9 cellular contexts compared by ENCODE assay signal in genomic region chr12:111428081-111428727, GRCh38. TPM values are rescaled to one million over a fixed set of nuclear protein-coding genes. Genes with fewer than 3 reads are reported as not detected.
DNase-seq lines count a peak whose midpoint lies in the region; ATAC-seq and TF ChIP-seq lines count a peak whose summit lies in the region.
"Had no signal": no experiment of that assay in that cellular context is flagged by ENCODE, and none has a peak within 500 bp of the region (broad histone marks: within the 10 kb centered on the region; RNA-seq: fewer than 3 reads in every experiment).

No MANE protein-coding gene starts in this region.

- no peaks in the 10 kb centered on the region for H3K27me3 Mint-ChIP-seq in activated CD8-positive, alpha-beta memory T cell treated with anti-CD3 and anti-CD28 coated beads, Interleukin-2, amount 10 ng/mL, durations not matched to agents 7 days and 5 days
- no peaks in the 10 kb centered on the region for H3K27me3 Mint-ChIP-seq in activated CD8-positive, alpha-beta T cell treated with anti-CD3 and anti-CD28 coated beads, Interleukin-2, amount 10 ng/mL, durations not matched to agents 7 days and 5 days (ENCODE audit: low read depth)

- ATAC-seq in activated CD8-positive, alpha-beta memory T cell treated with anti-CD3 and anti-CD28 coated beads, Interleukin-2, amount 10 ng/mL, durations not matched to agents 7 days and 5 days = no peak
- ATAC-seq in activated CD8-positive, alpha-beta T cell treated with anti-CD3 and anti-CD28 coated beads, Interleukin-2, amount 10 ng/mL, durations not matched to agents 7 days and 5 days = peak; percentile 1
- ATAC-seq in GM18517 (IDR thresholded peaks at IDR 0.05; ENCODE audit: unreplicated experiment) (no peak), GM21619 (IDR thresholded peaks at IDR 0.05; ENCODE audit: unreplicated experiment) (no peak)

- TF ChIP-seq CTCF in right atrium auricular region (IDR thresholded peaks at IDR 0.05) (no peak), stomach (IDR thresholded peaks at IDR 0.05) (no peak), GM13977 (IDR thresholded peaks at IDR 0.05; ENCODE audit: extremely low read depth, insufficient read depth, missing control alignments) (no peak)

- H3K27me3 ChIP-seq in right atrium auricular region = no peaks in the 10 kb centered on the region
- no peaks in the 10 kb centered on the region for H3K27me3 ChIP-seq in stomach

- TF ChIP-seq EP300 in stomach (IDR thresholded peaks at IDR 0.05) = no peak

- DNase-seq in activated CD8-positive, alpha-beta memory T cell treated with anti-CD3 and anti-CD28 coated beads, Interleukin-2, amount 10 ng/mL, durations not matched to agents 7 days and 5 days = peak; percentile 40
- DNase-seq in activated CD8-positive, alpha-beta memory T cell treated with anti-CD3 and anti-CD28 coated beads, Interleukin-2, amount 50 U/mL, for 48 hours = no peak
- DNase-seq in activated CD8-positive, alpha-beta T cell treated with anti-CD3 and anti-CD28 coated beads, Interleukin-2, amount 10 ng/mL, durations not matched to agents 7 days and 5 days = no peak
- DNase-seq in right atrium auricular region (ENCODE audit: low spot score) (no peak), stomach (no peak), GM13977 (ENCODE audit: low spot score) (no peak)

- peak overlapping the region; percentile 60 to 86 for H3K27ac ChIP-seq in right atrium auricular region
- peak overlapping the region; percentile 44 to 83 (median 78) for H3K27ac ChIP-seq in stomach
- H3K27ac ChIP-seq: prostate gland had no signal

- H3K4me1 ChIP-seq in right atrium auricular region (peaks cover 0 to 92% of the 10 kb centered on the region in 2 donors), stomach (peaks cover 29 to 92% (median 67%) of the 10 kb centered on the region in 4 donors)
- H3K4me1 ChIP-seq: prostate gland had no signal

- intact Hi-C loops in stomach (cut with DNase I; ENCODE audit: low total_unique reads) = no loop called here

- H3K9me3 ChIP-seq in right atrium auricular region (no peaks in the 10 kb centered on the region), stomach (no peaks in the 10 kb centered on the region)
- H3K9me3 ChIP-seq: prostate gland had no signal

- H3K36me3 ChIP-seq in right atrium auricular region = no peaks in the 10 kb centered on the region
- H3K36me3 ChIP-seq in stomach = no peaks in the 10 kb centered on the region
- H3K36me3 ChIP-seq: prostate gland had no signal

- H3K27ac Mint-ChIP-seq in activated CD8-positive, alpha-beta memory T cell treated with anti-CD3 and anti-CD28 coated beads, Interleukin-2, amount 10 ng/mL, durations not matched to agents 7 days and 5 days = peak overlapping the region; percentile 75
- peak overlapping the region; percentile 92 for H3K27ac Mint-ChIP-seq in activated CD8-positive, alpha-beta T cell treated with anti-CD3 and anti-CD28 coated beads, Interleukin-2, amount 10 ng/mL, durations not matched to agents 7 days and 5 days

- H3K9me3 Mint-ChIP-seq in activated CD8-positive, alpha-beta memory T cell treated with anti-CD3 and anti-CD28 coated beads, Interleukin-2, amount 10 ng/mL, durations not matched to agents 7 days and 5 days (ENCODE audit: low read depth) = no peaks in the 10 kb centered on the region
- no peaks in the 10 kb centered on the region for H3K9me3 Mint-ChIP-seq in activated CD8-positive, alpha-beta T cell treated with anti-CD3 and anti-CD28 coated beads, Interleukin-2, amount 10 ng/mL, durations not matched to agents 7 days and 5 days (ENCODE audit: insufficient read depth)

- H3K4me1 Mint-ChIP-seq in activated CD8-positive, alpha-beta memory T cell treated with anti-CD3 and anti-CD28 coated beads, Interleukin-2, amount 10 ng/mL, durations not matched to agents 7 days and 5 days = peaks cover 84% of the 10 kb centered on the region
- peaks cover 89% of the 10 kb centered on the region for H3K4me1 Mint-ChIP-seq in activated CD8-positive, alpha-beta T cell treated with anti-CD3 and anti-CD28 coated beads, Interleukin-2, amount 10 ng/mL, durations not matched to agents 7 days and 5 days (ENCODE audit: low read depth)

- in situ Hi-C loops in GM13977 (cut with MboI; ENCODE audit: low pct_unique_long_range_greater_than_20kb, low sequenced_read_pairs, unreplicated experiment) = no loop called here

- CTCF ChIA-PET in activated CD8-positive, alpha-beta memory T cell treated with anti-CD3 and anti-CD28 coated beads, Interleukin-2, amount 10 ng/mL, durations not matched to agents 7 days and 5 days (lab: Charles Lee) = interaction anchor here (0.9 to 4.3 kb wide), 8 partner anchors 15 to 102 kb away, joined by 3 to 31 read pairs (median 7); partner anchors contain the start of gene SH2B3
- CTCF ChIA-PET in activated CD8-positive, alpha-beta T cell treated with anti-CD3 and anti-CD28 coated beads, Interleukin-2, amount 10 ng/mL, durations not matched to agents 7 days and 5 days (lab: Charles Lee) = interaction anchor here (0.9 to 13.8 kb wide), 5 partner anchors 16 to 30 kb away, joined by 4 to 170 read pairs (median 8); no protein-coding TSS in a partner anchor

- TF ChIP-seq POLR2A in stomach (IDR thresholded peaks at IDR 0.05) = no peak

- no peak overlapping the region for H3K4me3 ChIP-seq in right atrium auricular region
- H3K4me3 ChIP-seq in stomach = peak overlapping the region in 1 of 4 donors; percentile 2
- H3K4me3 ChIP-seq: prostate gland had no signal

- POLR2A ChIA-PET in activated CD8-positive, alpha-beta T cell treated with anti-CD3 and anti-CD28 coated beads, Interleukin-2, amount 10 ng/mL, durations not matched to agents 7 days and 5 days (lab: Charles Lee) = interaction anchor here (1.6 to 1.9 kb wide), 2 partner anchors 22 to 23 kb away, joined by 4 to 7 read pairs; partner anchors contain the start of gene SH2B3

- H3K36me3 Mint-ChIP-seq in activated CD8-positive, alpha-beta memory T cell treated with anti-CD3 and anti-CD28 coated beads, Interleukin-2, amount 10 ng/mL, durations not matched to agents 7 days and 5 days = peaks cover 13% of the 10 kb centered on the region
- H3K36me3 Mint-ChIP-seq in activated CD8-positive, alpha-beta T cell treated with anti-CD3 and anti-CD28 coated beads, Interleukin-2, amount 10 ng/mL, durations not matched to agents 7 days and 5 days (ENCODE audit: low read depth) = peaks cover 51% of the 10 kb centered on the region

- H3K4me3 Mint-ChIP-seq in activated CD8-positive, alpha-beta memory T cell treated with anti-CD3 and anti-CD28 coated beads, Interleukin-2, amount 10 ng/mL, durations not matched to agents 7 days and 5 days = no peak overlapping the region
- H3K4me3 Mint-ChIP-seq in activated CD8-positive, alpha-beta T cell treated with anti-CD3 and anti-CD28 coated beads, Interleukin-2, amount 10 ng/mL, durations not matched to agents 7 days and 5 days = peak overlapping the region; percentile 71

- WGBS in stomach, 5 donors = 79 to 91% (median 85%) methylated on average over 3 to 9 of the region's 9 CpGs

RNA-seq across cellular contexts. Expression of gene SH2B3, which starts 22.5 kb away (rescaled TPM):
- total RNA-seq in activated CD8-positive, alpha-beta memory T cell treated with anti-CD3 and anti-CD28 coated beads, Interleukin-2, amount 10 ng/mL, durations not matched to agents 7 days and 5 days = 10 to 100 TPM; 24.9 to 51.3 TPM
- total RNA-seq in activated CD8-positive, alpha-beta T cell treated with anti-CD3 and anti-CD28 coated beads, Interleukin-2, amount 10 ng/mL, durations not matched to agents 7 days and 5 days = 10 to 100 TPM; 49.9 to 50.9 TPM
- total RNA-seq in right atrium auricular region (10 to 100 TPM; 42.6 to 47.4 TPM), stomach (10 to 100 TPM in 2 of 5 donors, 1 to 10 TPM in 3; 5.3 to 21.7 (median 9.8) TPM)
- 1 to 10 TPM; 2.5 to 8.1 (median 7.3) TPM for polyA plus RNA-seq in stomach

RNA-seq across cellular contexts. Expression of gene PHETA1, which starts 59.3 kb away (rescaled TPM):
- 1 to 10 TPM; 2.8 to 3.4 TPM for total RNA-seq in activated CD8-positive, alpha-beta memory T cell treated with anti-CD3 and anti-CD28 coated beads, Interleukin-2, amount 10 ng/mL, durations not matched to agents 7 days and 5 days
- total RNA-seq in activated CD8-positive, alpha-beta T cell treated with anti-CD3 and anti-CD28 coated beads, Interleukin-2, amount 10 ng/mL, durations not matched to agents 7 days and 5 days = 1 to 10 TPM; 1.1 to 1.7 TPM
- total RNA-seq in right atrium auricular region (10 to 100 TPM; 11.5 to 13.4 TPM), stomach (10 to 100 TPM in 4 of 5 donors, 1 to 10 TPM in 1; 7.0 to 59.3 (median 18.7) TPM)
- polyA plus RNA-seq in stomach = 10 to 100 TPM; 13.3 to 42.0 (median 16.8) TPM
